Comparison of ENCODE assay signal across 11 cellular contexts in the genomic region with DNA sequence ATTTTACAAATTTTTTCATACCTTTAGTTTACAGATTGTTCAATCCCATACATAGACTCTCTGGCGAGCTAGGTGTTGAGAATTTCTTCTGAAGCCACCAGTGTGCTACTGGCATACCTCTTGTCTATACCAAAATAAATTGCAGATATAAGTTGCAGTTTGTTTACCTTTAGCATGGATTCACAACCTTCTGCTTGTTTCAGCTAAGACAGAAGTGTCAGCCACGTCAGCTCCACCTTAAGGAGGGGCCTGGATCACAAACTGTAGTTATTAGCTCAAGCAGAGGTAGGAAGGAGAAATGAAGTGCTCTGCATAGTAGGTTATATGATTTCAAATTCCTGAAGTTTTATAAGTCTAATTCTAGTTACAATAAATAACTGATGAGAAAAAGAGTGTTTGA. TPM values are rescaled to one million over a fixed set of nuclear protein-coding genes. Genes with fewer than 3 reads are reported as not detected.
"Had no signal": no experiment of that assay in that cellular context is flagged by ENCODE, and none has a peak within 500 bp of the region (broad histone marks: within the 10 kb centered on the region; RNA-seq: fewer than 3 reads in every experiment).

A gene (minus strand): TSS at position 216 of the 400 bp plus-strand sequence. CDS start 1,027 bp downstream, outside the sequence.

- H3K9me3 Mint-ChIP-seq: HFFc6, IgD-negative memory B cell had no signal

- H3K27ac Mint-ChIP-seq: HFFc6, IgD-negative memory B cell had no signal

- H3K36me3 ChIP-seq: HAP-1 had no signal

- DNase-seq: GM23248, GOT3, H7, HFFc6 had no signal

- H3K4me3 ChIP-seq: GM23248, HAP-1 had no signal

- H3K4me3 Mint-ChIP-seq: HFFc6, IgD-negative memory B cell had no signal

- H3K4me1 ChIP-seq: HAP-1 had no signal

- ATAC-seq: HCT116, HepG2 had no signal

- H2AFZ ChIP-seq: GM23248 had no signal

- H3K9ac ChIP-seq: GM23248 had no signal

- H3K4me1 Mint-ChIP-seq: IgD-negative memory B cell had no signal

- H3K27ac ChIP-seq: GM23248, HL-60 had no signal

- H3K9me3 ChIP-seq: HAP-1 had no signal

RNA-seq across cellular contexts. Expression of the gene that starts here (rescaled TPM):
- total RNA-seq: GM23248, H4, H7, HepG2, HFFc6, HT1080 had no signal
- polyA plus RNA-seq: GM23248, HepG2, IgD-negative memory B cell had no signal
